9 cellular contexts compared by ENCODE assay signal in the genomic region with DNA sequence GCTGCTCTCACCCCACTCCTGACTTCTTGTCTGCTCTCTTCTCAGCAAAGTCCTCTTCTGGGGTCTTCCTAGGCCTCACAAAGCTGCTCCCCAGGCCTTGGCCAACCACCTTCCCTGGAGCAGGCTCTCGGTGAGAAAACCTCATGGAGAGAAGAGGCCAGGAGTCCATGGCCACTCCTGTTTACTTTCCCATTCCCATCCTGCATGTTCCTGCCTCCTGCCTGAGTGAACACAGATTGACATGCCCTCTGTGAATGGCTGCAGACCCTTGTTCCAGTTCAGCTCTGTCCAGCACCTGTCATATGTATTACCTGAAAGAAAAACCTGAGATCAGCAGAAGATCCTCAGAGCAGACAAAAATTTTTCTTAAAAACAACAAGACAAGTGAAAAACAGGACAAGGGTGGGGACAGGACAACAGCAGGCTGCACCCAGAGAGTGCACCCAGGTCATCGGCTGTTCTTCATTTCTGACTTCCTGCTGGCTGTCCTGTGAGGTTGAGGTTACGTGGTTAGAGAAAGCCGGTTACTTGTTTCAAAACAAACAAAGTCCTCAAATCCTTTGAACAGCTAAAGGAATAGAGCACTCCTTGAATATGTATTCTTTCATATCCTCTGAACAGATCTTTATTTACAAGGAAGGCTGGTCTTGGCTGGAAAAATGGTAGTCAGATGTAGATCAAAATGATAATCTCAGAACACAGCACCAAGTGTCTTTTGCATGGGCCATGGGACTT. TPM values are rescaled to one million over a fixed set of nuclear protein-coding genes. Genes with fewer than 3 reads are reported as not detected.
DNase-seq lines count a peak whose midpoint lies in the region; ATAC-seq and TF ChIP-seq lines count a peak whose summit lies in the region.
"Had no signal": no experiment of that assay in that cellular context is flagged by ENCODE, and none has a peak within 500 bp of the region (broad histone marks: within the 10 kb centered on the region; RNA-seq: fewer than 3 reads in every experiment).

No MANE protein-coding gene starts in this region.

- H2AFZ ChIP-seq in parathyroid adenoma: peak overlapping the region; percentile 66

- H3K4me1 Mint-ChIP-seq in activated T-helper 17 cell treated with anti-CD3 and anti-CD28 coated beads, Interleukin-2, amount 50 U/mL, for 72 hours: peaks cover 47% of the 10 kb centered on the region

- H3K4me1 ChIP-seq in parathyroid adenoma: peaks cover 10% of the 10 kb centered on the region

- H3K27me3 Mint-ChIP-seq in activated T-helper 17 cell treated with anti-CD3 and anti-CD28 coated beads, Interleukin-2, amount 50 U/mL, for 72 hours: no peaks in the 10 kb centered on the region

- no peaks in the 10 kb centered on the region for H3K9me3 ChIP-seq in parathyroid adenoma (ENCODE audit: control insufficient read depth, low read length)

- H3K36me3 Mint-ChIP-seq in activated T-helper 17 cell treated with anti-CD3 and anti-CD28 coated beads, Interleukin-2, amount 50 U/mL, for 72 hours (ENCODE audit: low read depth): no peaks in the 10 kb centered on the region

- H3K27ac Mint-ChIP-seq in activated T-helper 17 cell treated with anti-CD3 and anti-CD28 coated beads, Interleukin-2, amount 50 U/mL, for 72 hours: peak overlapping the region; percentile 68
- H3K27ac Mint-ChIP-seq: HFFc6 had no signal

- H3K4me2 ChIP-seq in parathyroid adenoma (ENCODE audit: low read length): no peak overlapping the region

- no peak overlapping the region for H3K4me3 ChIP-seq in parathyroid adenoma (ENCODE audit: low read depth, low read length)

- peak overlapping the region; percentile 60 for H3K4me3 Mint-ChIP-seq in activated T-helper 17 cell treated with anti-CD3 and anti-CD28 coated beads, Interleukin-2, amount 50 U/mL, for 72 hours
- H3K4me3 Mint-ChIP-seq: HFFc6 had no signal

- H3K27ac ChIP-seq in parathyroid adenoma: peak overlapping the region; percentile 22

- no peak for TF ChIP-seq CTCF in parathyroid adenoma (IDR thresholded peaks at IDR 0.05)

- peak; percentile 41 to 48 for ATAC-seq in activated CD4-positive, CD25-positive, alpha-beta regulatory T cell treated with anti-CD3 and anti-CD28 coated beads, Interleukin-2, amount 50 U/mL, for 24 hours
- ATAC-seq in activated T-helper 17 cell treated with anti-CD3 and anti-CD28 coated beads, Interleukin-2, amount 50 U/mL, for 72 hours (replicated peaks): peak; percentile 91
- ATAC-seq in HG02870 (IDR thresholded peaks at IDR 0.05; ENCODE audit: unreplicated experiment) (no peak), GM21360 (IDR thresholded peaks at IDR 0.05; ENCODE audit: unreplicated experiment) (no peak)

- no peaks in the 10 kb centered on the region for H3K79me2 ChIP-seq in parathyroid adenoma

- no peaks in the 10 kb centered on the region for H3K36me3 ChIP-seq in parathyroid adenoma (ENCODE audit: control insufficient read depth, insufficient read depth, low read length)

- H3K9me3 Mint-ChIP-seq in activated T-helper 17 cell treated with anti-CD3 and anti-CD28 coated beads, Interleukin-2, amount 50 U/mL, for 72 hours: peaks cover 4% of the 10 kb centered on the region
- H3K9me3 Mint-ChIP-seq: HFFc6 had no signal

- no peaks in the 10 kb centered on the region for H3K27me3 ChIP-seq in parathyroid adenoma (ENCODE audit: control insufficient read depth, insufficient read depth, low read length)

- DNase-seq in activated CD4-positive, CD25-positive, alpha-beta regulatory T cell (lab: John Stamatoyannopoulos, UW): no peak
- DNase-seq in HuH-7.5 (ENCODE audit: low spot score) (peak; percentile 38), putamen (ENCODE audit: low spot score) (no peak)

- H3K9ac ChIP-seq in parathyroid adenoma: no peak overlapping the region

RNA-seq across cellular contexts. Expression of a gene that starts 34.0 kb away (rescaled TPM):
- total RNA-seq in activated T-helper 17 cell treated with anti-CD3 and anti-CD28 coated beads, Interleukin-2, amount 50 U/mL, for 72 hours: 100 to 1,000 TPM in 1 of 2 donors, 10 to 100 TPM in 1; 75.3 to 112 TPM

RNA-seq across cellular contexts. Expression of a gene that starts 54.0 kb away (rescaled TPM):
- total RNA-seq in activated T-helper 17 cell treated with anti-CD3 and anti-CD28 coated beads, Interleukin-2, amount 50 U/mL, for 72 hours: not detected
- total RNA-seq: HFFc6 had no signal

Comparison
In these comparisons a context has a peak if more than half of its experiments do, and no peak if none do; other contexts are left out.
1. ATAC-seq: peak in activated CD4-positive, CD25-positive, alpha-beta regulatory T cell treated with anti-CD3 and anti-CD28 coated beads, Interleukin-2, amount 50 U/mL, for 24 hours (2 of 2) and activated T-helper 17 cell treated with anti-CD3 and anti-CD28 coated beads, Interleukin-2, amount 50 U/mL, for 72 hours (single experiment); none in HG02870 (single experiment) and GM21360 (single experiment).